Comparison of ENCODE assay signal across 15 cellular contexts in the genomic region with DNA sequence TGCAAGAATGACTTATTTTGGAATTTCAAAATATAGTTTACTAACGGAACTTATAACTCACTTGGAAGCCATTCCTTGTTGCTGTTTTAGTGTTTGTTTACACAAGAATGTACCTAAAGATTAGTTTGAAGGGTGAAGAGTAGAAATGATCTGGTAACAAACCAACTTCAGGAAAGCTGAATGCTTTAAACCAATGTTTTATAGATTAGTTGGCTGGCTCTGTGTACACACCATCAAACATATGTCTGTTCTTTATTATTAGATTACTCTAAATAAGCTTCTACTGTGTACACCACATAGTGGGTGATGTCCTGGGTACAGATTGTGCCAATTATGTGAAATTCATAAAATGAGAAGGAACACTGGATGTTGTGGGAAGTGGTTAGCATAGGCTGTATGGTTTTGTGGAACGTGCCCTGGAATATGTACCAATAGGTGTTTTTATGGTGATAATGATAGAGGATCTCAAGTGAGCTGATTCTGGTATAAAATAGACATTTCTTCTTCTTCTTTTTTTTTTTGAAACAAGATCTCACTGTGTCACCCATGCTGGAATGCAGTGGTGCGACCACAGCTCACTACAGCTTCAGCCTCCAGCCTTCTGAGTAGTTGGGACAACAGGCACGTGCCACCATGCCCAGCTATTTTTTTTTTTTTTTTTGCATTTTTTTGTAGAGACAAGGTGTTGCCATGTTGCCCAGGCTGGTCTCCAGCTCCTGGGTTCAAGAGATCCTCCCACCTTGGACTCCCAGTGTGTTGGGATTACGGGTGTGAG.
DNase-seq lines count a peak whose midpoint lies in the region; ATAC-seq and TF ChIP-seq lines count a peak whose summit lies in the region.
"Had no signal": no experiment of that assay in that cellular context is flagged by ENCODE, and none has a peak within 500 bp of the region (broad histone marks: within the 10 kb centered on the region; RNA-seq: fewer than 3 reads in every experiment).

No MANE protein-coding gene starts in this region.

- H4K5ac ChIP-seq in IMR-90 (ENCODE audit: low read depth, low read length), result no peak overlapping the region

- H3K4ac ChIP-seq in IMR-90 (ENCODE audit: low read depth, low read length), result no peak overlapping the region

- no CpG with 5 or more reads among the region's 5 CpGs for WGBS in IMR-90 (ENCODE audit: extremely low coverage in 2 of 2, insufficient read length in 1 of 2), 2 experiments

- CTCF ChIA-PET in IMR-90 (lab: Yijun Ruan, JAX), result interaction anchor here (0.6 to 1.2 kb wide), 2 partner anchors 17 to 871 kb away, joined by 3 to 7 read pairs; no protein-coding TSS in a partner anchor

- TF ChIP-seq CTCF in IMR-90 (conservative IDR thresholded peaks at IDR 0.05; ENCODE audit: low read depth, low read length) (no peak), VCaP (conservative IDR thresholded peaks at IDR 0.05) (no peak)

- H3K56ac ChIP-seq in IMR-90 (ENCODE audit: extremely low read depth, insufficient read depth, low read length), result no peak overlapping the region

- DNase-seq in Daoy (ENCODE audit: low read depth), result peak; percentile 15
- peak; percentile 13 for DNase-seq in IMR-90
- DNase-seq in glomerular visceral epithelial cell (ENCODE audit: extremely low spot score), result peak; percentile 30
- DNase-seq in ureter (ENCODE audit: low spot score), result no peak
- no peak for DNase-seq in GOT3 (lab: John Stamatoyannopoulos, UW)
- no peak for DNase-seq in HAP-1 (ENCODE audit: low spot score in 2 of 2)
- no peak for DNase-seq in cardiac septum (ENCODE audit: low spot score)
- DNase-seq: BE2C, H9, NCI-H1048, NCI-H2107, NCI-H345, NCI-H748 treated with DMSO at 0.1 percent for 48 hours, SW 1271 had no signal

- 0 out of 2 replicates have a peak overlapping the region, but pooled peaks have one; percentile 7 for H3K14ac ChIP-seq in IMR-90 (replicated peaks; ENCODE audit: low read depth, low read length)

- H3K9me1 ChIP-seq in IMR-90 (ENCODE audit: insufficient read depth, low read length), result no peaks in the 10 kb centered on the region

- H3K79me1 ChIP-seq in IMR-90 (ENCODE audit: low read depth in 1 of 2, low read length in 2 of 2), result 0 out of 4 replicates have a peak, but pooled peaks cover 0 to 4% of the 10 kb centered on the region in 2 experiments

- H3K18ac ChIP-seq in IMR-90 (ENCODE audit: low read depth, low read length), result no peak overlapping the region

- H2BK15ac ChIP-seq in IMR-90 (ENCODE audit: low read depth, low read length), result no peak overlapping the region

- POLR2A ChIA-PET in IMR-90 (lab: Charles Lee; ENCODE audit: unreplicated experiment), result no interaction called here

- dilution Hi-C loops in IMR-90 (cut with HindIII; ENCODE audit: low sequenced_read_pairs, unreplicated experiment), result no loop called here

- H4K91ac ChIP-seq in IMR-90 (ENCODE audit: insufficient read depth, low read depth, low read length), result no peak overlapping the region

- no peak overlapping the region for H2BK120ac ChIP-seq in IMR-90 (ENCODE audit: low read depth, low read length)

- no peak overlapping the region for H2AK9ac ChIP-seq in IMR-90 (replicated peaks; ENCODE audit: low read depth, low read length, poor library complexity)

- no peak for TF ChIP-seq POLR2A in IMR-90 (IDR thresholded peaks at IDR 0.05; ENCODE audit: low read depth, low read length)

- H3K4me1 ChIP-seq in IMR-90 (ENCODE audit: control insufficient read depth, insufficient read depth, low read length) (peaks cover 3% of the 10 kb centered on the region), HAP-1 (no peaks in the 10 kb centered on the region)
- H3K4me1 ChIP-seq: BE2C had no signal

- H4K8ac ChIP-seq in IMR-90 (ENCODE audit: low read depth in 2 of 2, low read length in 2 of 2), result no peak overlapping the region

- no peaks in the 10 kb centered on the region for H4K20me1 ChIP-seq in IMR-90 (ENCODE audit: insufficient read depth, low read length)

- H2BK20ac ChIP-seq in IMR-90 (ENCODE audit: low read depth, low read length), result no peak overlapping the region

- no TSS peak for BruUV-seq in IMR-90 (replicated peaks; lab: Mats Ljungman, UMichigan)

- no peak overlapping the region for H2BK5ac ChIP-seq in IMR-90 (ENCODE audit: low read depth, low read length, poor library complexity, severe bottlenecking)

- no peak overlapping the region for H3K23ac ChIP-seq in IMR-90 (ENCODE audit: low read depth, low read length)

- intact Hi-C loops in IMR-90 (cut with micrococcal nuclease) (no loop called here), cardiac septum (cut with DNase I) (no loop called here)

- H2AFZ ChIP-seq in IMR-90 (replicated peaks; ENCODE audit: low read length, poor library complexity), result no peak overlapping the region

- H3K9me3 ChIP-seq in IMR-90 (ENCODE audit: control insufficient read depth, insufficient read depth, low read length), result no peaks in the 10 kb centered on the region
- H3K9me3 ChIP-seq in HAP-1, result no peaks in the 10 kb centered on the region
- H3K9me3 ChIP-seq: BE2C had no signal

- TF ChIP-seq RAD21 in IMR-90 (IDR thresholded peaks at IDR 0.05; ENCODE audit: low read length), result no peak

- peak; percentile 42 for ATAC-seq in IMR-90 (ENCODE audit: low read depth)

- H3K36me3 ChIP-seq in IMR-90 (ENCODE audit: control insufficient read depth, insufficient read depth, low read length) (peaks cover 4% of the 10 kb centered on the region; the same call in 1 of the 2 replicates), HAP-1 (replicated peaks) (peaks cover 4% of the 10 kb centered on the region; the same call in 1 of the 2 replicates)
- H3K36me3 ChIP-seq: BE2C had no signal

- H3K9ac ChIP-seq in IMR-90 (ENCODE audit: low read depth, low read length), result no peak overlapping the region

- in situ Hi-C loops in IMR-90 (cut with MboI; ENCODE audit: low sequenced_read_pairs) (no loop called here), HAP-1 (cut with MboI; ENCODE audit: low sequenced_read_pairs) (no loop called here)

- H3K27me3 ChIP-seq in IMR-90 (ENCODE audit: control insufficient read depth, insufficient read depth, low read length) (no peaks in the 10 kb centered on the region), HAP-1 (ENCODE audit: low read depth) (no peaks in the 10 kb centered on the region)
- H3K27me3 ChIP-seq: BE2C had no signal

- no peak overlapping the region for H3K4me2 ChIP-seq in IMR-90 (ENCODE audit: low read depth, low read length)

- no peak overlapping the region for H3K27ac ChIP-seq in IMR-90 (ENCODE audit: insufficient read depth, low read length)
- H3K27ac ChIP-seq in VCaP, result peak overlapping the region; percentile 69

- H3K4me3 ChIP-seq in IMR-90 (ENCODE audit: insufficient read depth, low read depth, low read length), result no peak overlapping the region
- no peak overlapping the region for H3K4me3 ChIP-seq in HAP-1

- no peak overlapping the region for H2AK5ac ChIP-seq in IMR-90 (ENCODE audit: low read depth, low read length)

TF ChIP-seq in IMR-90, 13 proteins besides CTCF, POLR2A, EP300 and RAD21:
- TF ChIP-seq ELK1 (IDR thresholded peaks at IDR 0.05; ENCODE audit: borderline replicate concordance, low read depth, low read length) (no peak), MAFK (IDR thresholded peaks at IDR 0.05; ENCODE audit: low read depth, low read length) (no peak), CEBPB (IDR thresholded peaks at IDR 0.05; ENCODE audit: low read depth, low read length) (no peak), FOS (IDR thresholded peaks at IDR 0.05; ENCODE audit: low read depth, low read length) (no peak), RCOR1 (IDR thresholded peaks at IDR 0.05; ENCODE audit: insufficient replicate concordance, low read length) (no peak), BHLHE40 (IDR thresholded peaks at IDR 0.05; ENCODE audit: low read depth, low read length) (peak; percentile 39; the same call in 1 of the 2 replicates)
- TF ChIP-seq, protein P1, sequence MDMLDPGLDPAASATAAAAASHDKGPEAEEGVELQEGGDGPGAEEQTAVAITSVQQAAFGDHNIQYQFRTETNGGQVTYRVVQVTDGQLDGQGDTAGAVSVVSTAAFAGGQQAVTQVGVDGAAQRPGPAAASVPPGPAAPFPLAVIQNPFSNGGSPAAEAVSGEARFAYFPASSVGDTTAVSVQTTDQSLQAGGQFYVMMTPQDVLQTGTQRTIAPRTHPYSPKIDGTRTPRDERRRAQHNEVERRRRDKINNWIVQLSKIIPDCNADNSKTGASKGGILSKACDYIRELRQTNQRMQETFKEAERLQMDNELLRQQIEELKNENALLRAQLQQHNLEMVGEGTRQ (IDR thresholded peaks at IDR 0.05; ENCODE audit: low read depth, low read length), result no peak

Comparison
In these comparisons a context has a peak if more than half of its experiments do, and no peak if none do; other contexts are left out.
1. DNase-seq: peak in Daoy (single experiment), IMR-90 (single experiment) and glomerular visceral epithelial cell (single experiment); none in ureter (single experiment), GOT3 (single experiment), HAP-1 (0 of 2) and cardiac septum (single experiment).